In genomic region chr3:33732394-33732793, GRCh38 we compare ENCODE assay signal across 10 cellular contexts. TPM values are rescaled to one million over a fixed set of nuclear protein-coding genes. Genes with fewer than 3 reads are reported as not detected.
DNase-seq lines count a peak whose midpoint lies in the region; ATAC-seq and TF ChIP-seq lines count a peak whose summit lies in the region.
"Had no signal": no experiment of that assay in that cellular context is flagged by ENCODE, and none has a peak within 500 bp of the region (broad histone marks: within the 10 kb centered on the region; RNA-seq: fewer than 3 reads in every experiment).

No MANE protein-coding gene starts in this region.

- POLR2A ChIA-PET in HCT116 (lab: Charles Lee), result no interaction called here
- POLR2A ChIA-PET in activated CD8-positive, alpha-beta T cell treated with anti-CD3 and anti-CD28 coated beads, Interleukin-2, amount 10 ng/mL, durations not matched to agents 7 days and 5 days (lab: Charles Lee), result no interaction called here

- peak in 2 of 3 experiments; percentile 51 to 53; a peak in 4 of 6 replicates for TF ChIP-seq CTCF in HCT116 (IDR thresholded peaks at IDR 0.05 in 2 of 3, conservative IDR thresholded peaks at IDR 0.05 in 1 of 3; ENCODE audit: borderline replicate concordance in 1 of 3, insufficient read depth in 1 of 3, low read depth in 2 of 3, low read length in 2 of 3)
- TF ChIP-seq CTCF in lower lobe of right lung (IDR thresholded peaks at IDR 0.05), result peak; percentile 17

- no peak overlapping the region for H3K27ac ChIP-seq in HCT116 (ENCODE audit: low read depth, low read length)
- H3K27ac ChIP-seq in lower lobe of right lung, result no peak overlapping the region
- H3K27ac ChIP-seq: esophagus muscularis mucosa had no signal

- H2AFZ ChIP-seq in HCT116 (ENCODE audit: low read depth, low read length, poor library complexity, severe bottlenecking), result no peak overlapping the region

- no TSS peak for BruUV-seq in HCT116 (replicated peaks; lab: Mats Ljungman, UMichigan)

- no peaks in the 10 kb centered on the region for H3K9me3 Mint-ChIP-seq in activated CD8-positive, alpha-beta T cell treated with anti-CD3 and anti-CD28 coated beads, Interleukin-2, amount 10 ng/mL, durations not matched to agents 7 days and 5 days (ENCODE audit: insufficient read depth)
- peaks cover 9% of the 10 kb centered on the region for H3K9me3 Mint-ChIP-seq in stimulated activated memory B cell treated with anti-CD40 and anti-IgM and Interleukin-4, amounts not matched to agents 10 μg/mL and 1 μg/mL and 100 μg/mL, for 72 hours

- RAD21 ChIA-PET in HCT116 (lab: Charles Lee; ENCODE audit: low non-redundant PET in 1 of 2, low total read pairs in 2 of 2, uncharacterized antibody in 2 of 2, unreplicated experiment in 2 of 2), result no interaction called here

- H3K4me3 Mint-ChIP-seq in activated CD8-positive, alpha-beta T cell treated with anti-CD3 and anti-CD28 coated beads, Interleukin-2, amount 10 ng/mL, durations not matched to agents 7 days and 5 days, result no peak overlapping the region
- no peak overlapping the region for H3K4me3 Mint-ChIP-seq in stimulated activated memory B cell treated with anti-CD40 and anti-IgM and Interleukin-4, amounts not matched to agents 10 μg/mL and 1 μg/mL and 100 μg/mL, for 72 hours

- no peak overlapping the region for H3K27ac Mint-ChIP-seq in activated CD8-positive, alpha-beta T cell treated with anti-CD3 and anti-CD28 coated beads, Interleukin-2, amount 10 ng/mL, durations not matched to agents 7 days and 5 days
- no peak overlapping the region for H3K27ac Mint-ChIP-seq in stimulated activated memory B cell treated with anti-CD40 and anti-IgM and Interleukin-4, amounts not matched to agents 10 μg/mL and 1 μg/mL and 100 μg/mL, for 72 hours

- no peak overlapping the region for H3K4me2 ChIP-seq in HCT116 (ENCODE audit: low read length)

- CTCF ChIA-PET in HCT116 (lab: Charles Lee), result no interaction called here
- CTCF ChIA-PET in activated CD8-positive, alpha-beta T cell treated with anti-CD3 and anti-CD28 coated beads, Interleukin-2, amount 10 ng/mL, durations not matched to agents 7 days and 5 days (lab: Charles Lee), result no interaction called here

- H3K36me3 Mint-ChIP-seq in activated CD8-positive, alpha-beta T cell treated with anti-CD3 and anti-CD28 coated beads, Interleukin-2, amount 10 ng/mL, durations not matched to agents 7 days and 5 days (ENCODE audit: low read depth), result no peaks in the 10 kb centered on the region
- H3K36me3 Mint-ChIP-seq in stimulated activated memory B cell treated with anti-CD40 and anti-IgM and Interleukin-4, amounts not matched to agents 10 μg/mL and 1 μg/mL and 100 μg/mL, for 72 hours, result no peaks in the 10 kb centered on the region

- no peaks in the 10 kb centered on the region for H3K4me1 Mint-ChIP-seq in activated CD8-positive, alpha-beta T cell treated with anti-CD3 and anti-CD28 coated beads, Interleukin-2, amount 10 ng/mL, durations not matched to agents 7 days and 5 days (ENCODE audit: low read depth)
- peaks cover 6% of the 10 kb centered on the region for H3K4me1 Mint-ChIP-seq in stimulated activated memory B cell treated with anti-CD40 and anti-IgM and Interleukin-4, amounts not matched to agents 10 μg/mL and 1 μg/mL and 100 μg/mL, for 72 hours

- DNase-seq in CD1c-positive myeloid dendritic cell (ENCODE audit: extremely low spot score), result peak; percentile 9
- DNase-seq in HCT116 (ENCODE audit: low read depth, low spot score), result no peak
- peak; percentile 31 for DNase-seq in activated CD8-positive, alpha-beta T cell treated with anti-CD3 and anti-CD28 coated beads, Interleukin-2, amount 10 ng/mL, durations not matched to agents 7 days and 5 days
- no peak for DNase-seq in lower lobe of right lung
- no peak for DNase-seq in NCI-H526 treated with DMSO at 0.1 percent for 48 hours (lab: John Stamatoyannopoulos, UW)
- DNase-seq in NCI-H226, result no peak
- DNase-seq: NCI-H774 had no signal

- no peaks in the 10 kb centered on the region for H4K20me1 ChIP-seq in HCT116 (ENCODE audit: insufficient read depth)

- intact Hi-C loops in HCT116 (cut with micrococcal nuclease) (no loop called here), lower lobe of right lung (cut with DNase I) (no loop called here)

- H3K9me2 ChIP-seq in HCT116 (ENCODE audit: insufficient read depth), result no peaks in the 10 kb centered on the region

- ATAC-seq in HCT116 (peak; percentile 42; the same call in 1 of the 2 replicates), lower lobe of right lung (no peak), GM21786 (IDR thresholded peaks at IDR 0.05; ENCODE audit: unreplicated experiment) (no peak)
- peak; percentile 33 for ATAC-seq in activated CD8-positive, alpha-beta T cell treated with anti-CD3 and anti-CD28 coated beads, Interleukin-2, amount 10 ng/mL, durations not matched to agents 7 days and 5 days
- no peak for ATAC-seq in stimulated activated memory B cell treated with anti-CD40 and anti-IgM and Interleukin-4, amounts not matched to agents 10 μg/mL and 1 μg/mL and 100 μg/mL, for 72 hours

- H3K79me2 ChIP-seq in HCT116 (ENCODE audit: insufficient read depth, low read length), result no peaks in the 10 kb centered on the region

- no peaks in the 10 kb centered on the region for H3K4me1 ChIP-seq in HCT116 (ENCODE audit: control insufficient read depth in 1 of 2, insufficient read depth in 2 of 2, low read length in 2 of 2)
- H3K4me1 ChIP-seq in lower lobe of right lung, result no peaks in the 10 kb centered on the region
- H3K4me1 ChIP-seq: esophagus muscularis mucosa had no signal

- peaks cover 0 to 17% of the 10 kb centered on the region in 2 experiments; a peak in 3 of 4 replicates for H3K9me3 ChIP-seq in HCT116 (ENCODE audit: control insufficient read depth in 1 of 2, insufficient read depth in 1 of 2, low read depth in 1 of 2, low read length in 2 of 2)
- peaks cover 12% of the 10 kb centered on the region for H3K9me3 ChIP-seq in lower lobe of right lung

- H3K27me3 Mint-ChIP-seq in activated CD8-positive, alpha-beta T cell treated with anti-CD3 and anti-CD28 coated beads, Interleukin-2, amount 10 ng/mL, durations not matched to agents 7 days and 5 days (ENCODE audit: low read depth), result peaks cover 10% of the 10 kb centered on the region
- no peaks in the 10 kb centered on the region for H3K27me3 Mint-ChIP-seq in stimulated activated memory B cell treated with anti-CD40 and anti-IgM and Interleukin-4, amounts not matched to agents 10 μg/mL and 1 μg/mL and 100 μg/mL, for 72 hours

- H3K27me3 ChIP-seq in HCT116 (ENCODE audit: insufficient read depth, low read length), result no peaks in the 10 kb centered on the region
- no peaks in the 10 kb centered on the region for H3K27me3 ChIP-seq in lower lobe of right lung (ENCODE audit: low read depth)
- H3K27me3 ChIP-seq: esophagus muscularis mucosa had no signal

- no peaks in the 10 kb centered on the region for H3K36me3 ChIP-seq in HCT116 (ENCODE audit: control insufficient read depth in 1 of 2, insufficient read depth in 2 of 2, low read length in 2 of 2)
- H3K36me3 ChIP-seq in lower lobe of right lung, result no peaks in the 10 kb centered on the region
- H3K36me3 ChIP-seq: esophagus muscularis mucosa had no signal

- no peak for TF ChIP-seq POLR2A in HCT116 (IDR thresholded peaks at IDR 0.05; ENCODE audit: borderline replicate concordance, extremely low read depth, insufficient read depth, insufficient read length)

- H3K9ac ChIP-seq in HCT116 (ENCODE audit: low read length), result no peak overlapping the region

- H3K4me3 ChIP-seq in HCT116 (replicated peaks in 1 of 2; ENCODE audit: low read depth in 1 of 2, low read length in 2 of 2) (no peak overlapping the region), lower lobe of right lung (no peak overlapping the region)
- H3K4me3 ChIP-seq: esophagus muscularis mucosa had no signal

- no peak for TF ChIP-seq RAD21 in HCT116 (IDR thresholded peaks at IDR 0.05; ENCODE audit: low read depth)

TF ChIP-seq in HCT116, 20 proteins besides CTCF, POLR2A, EP300 and RAD21:
- TF ChIP-seq CBX3 (IDR thresholded peaks at IDR 0.05; ENCODE audit: low read depth), result peak; percentile 34; the same call in 1 of the 2 replicates
- no peak for TF ChIP-seq REST (IDR thresholded peaks at IDR 0.05; ENCODE audit: low read depth)
- no peak for TF ChIP-seq YY1 (IDR thresholded peaks at IDR 0.05; ENCODE audit: extremely low read depth, insufficient replicate concordance, low read depth, low read length)
- TF ChIP-seq EGR1 (IDR thresholded peaks at IDR 0.05; ENCODE audit: low read depth), result no peak
- no peak for TF ChIP-seq ATF3 (IDR thresholded peaks at IDR 0.05)

RNA-seq across cellular contexts. Expression of gene CLASP2, which starts 14.3 kb away (rescaled TPM):
- total RNA-seq in HCT116 (2021; ENCODE audit: unreplicated experiment) (36.3 TPM), lower lobe of right lung (64.3 TPM)
- 9.1 and 9.7 TPM in 2 replicates for polyA plus RNA-seq in HCT116 (2012)
- 10 to 100 TPM; 44.0 to 44.3 TPM for total RNA-seq in activated CD8-positive, alpha-beta T cell treated with anti-CD3 and anti-CD28 coated beads, Interleukin-2, amount 10 ng/mL, durations not matched to agents 7 days and 5 days

Comparison
In these comparisons a context has a peak if more than half of its experiments do, and no peak if none do; other contexts are left out.
1. DNase-seq: peak in CD1c-positive myeloid dendritic cell (single experiment) and activated CD8-positive, alpha-beta T cell treated with anti-CD3 and anti-CD28 coated beads, Interleukin-2, amount 10 ng/mL, durations not matched to agents 7 days and 5 days (single experiment); none in HCT116 (single experiment), lower lobe of right lung (single experiment), NCI-H526 treated with DMSO at 0.1 percent for 48 hours (single experiment) and NCI-H226 (single experiment).
2. ATAC-seq: peak in HCT116 (single experiment) and activated CD8-positive, alpha-beta T cell treated with anti-CD3 and anti-CD28 coated beads, Interleukin-2, amount 10 ng/mL, durations not matched to agents 7 days and 5 days (single experiment); none in lower lobe of right lung (0 of 2), GM21786 (single experiment) and stimulated activated memory B cell treated with anti-CD40 and anti-IgM and Interleukin-4, amounts not matched to agents 10 μg/mL and 1 μg/mL and 100 μg/mL, for 72 hours (single experiment).